14 cellular contexts compared by ENCODE assay signal in the genomic region with DNA sequence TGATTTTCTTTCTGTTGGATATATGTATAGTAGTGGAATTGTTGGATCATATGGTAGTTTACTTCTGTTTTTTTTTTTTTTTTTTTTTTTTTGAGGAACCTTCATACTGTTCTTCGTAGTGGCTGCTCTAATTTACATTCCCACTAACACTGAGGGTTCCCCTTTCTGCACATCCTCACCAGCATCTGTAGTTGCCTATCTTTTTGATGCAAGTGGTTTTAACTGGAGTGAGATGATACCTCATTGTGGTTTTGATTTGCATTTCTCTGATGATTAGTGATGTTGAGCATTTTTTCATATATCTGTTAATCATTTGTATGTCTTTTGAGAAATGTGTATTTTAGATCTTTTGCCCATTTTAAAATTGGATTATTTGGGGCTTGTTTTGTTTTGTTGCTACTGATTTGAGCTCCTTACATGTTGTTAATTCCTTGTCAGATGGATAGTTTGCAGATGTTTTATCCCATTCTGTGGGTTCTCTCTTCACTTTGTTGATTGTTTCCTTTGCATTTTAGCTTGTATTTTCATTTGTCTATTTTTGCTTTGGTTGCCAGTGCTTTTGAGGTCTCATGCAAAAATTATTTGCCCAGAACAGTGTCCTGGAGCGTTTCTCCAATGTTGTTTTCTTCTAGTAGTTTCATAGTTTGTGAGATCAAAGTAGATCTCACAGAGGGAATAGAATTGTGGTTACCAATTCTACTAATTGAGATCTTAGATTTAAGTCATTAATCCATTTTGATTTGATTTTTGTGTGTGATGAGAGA. TPM values are rescaled to one million over a fixed set of nuclear protein-coding genes. Genes with fewer than 3 reads are reported as not detected.
DNase-seq lines count a peak whose midpoint lies in the region; ATAC-seq and TF ChIP-seq lines count a peak whose summit lies in the region.
"Had no signal": no experiment of that assay in that cellular context is flagged by ENCODE, and none has a peak within 500 bp of the region (broad histone marks: within the 10 kb centered on the region; RNA-seq: fewer than 3 reads in every experiment).

No MANE protein-coding gene starts in this region.

- H3K9me3 Mint-ChIP-seq in neural progenitor cell, result no peaks in the 10 kb centered on the region
- H3K9me3 Mint-ChIP-seq: CD8-positive, alpha-beta memory T cell; neural crest cell had no signal

- ATAC-seq in GM19452 (IDR thresholded peaks at IDR 0.05; ENCODE audit: unreplicated experiment) (peak; percentile 89), HG03060 (IDR thresholded peaks at IDR 0.05; ENCODE audit: low read depth, unreplicated experiment) (peak; percentile 93)

- H3K27ac ChIP-seq in neural progenitor cell, result no peak overlapping the region
- H3K27ac ChIP-seq: breast epithelium, hepatocyte had no signal

- no peaks in the 10 kb centered on the region for H3K4me1 ChIP-seq in neural progenitor cell
- H3K4me1 ChIP-seq: breast epithelium had no signal

- H3K27ac Mint-ChIP-seq in neural progenitor cell, result no peak overlapping the region

- no peaks in the 10 kb centered on the region for H3K9me3 ChIP-seq in neural progenitor cell (ENCODE audit: low read depth)
- H3K9me3 ChIP-seq: breast epithelium had no signal

- peaks cover 11% of the 10 kb centered on the region for H3K36me3 ChIP-seq in neural progenitor cell
- H3K36me3 ChIP-seq: breast epithelium had no signal

- H3K79me2 ChIP-seq in neural progenitor cell (ENCODE audit: low read depth), result peaks cover 48% of the 10 kb centered on the region

- H3K27me3 Mint-ChIP-seq in neural progenitor cell (ENCODE audit: insufficient read depth, low read depth), result no peaks in the 10 kb centered on the region
- H3K27me3 Mint-ChIP-seq: CD8-positive, alpha-beta memory T cell had no signal

- TF ChIP-seq CTCF in GM10248 (IDR thresholded peaks at IDR 0.05; ENCODE audit: control extremely low read depth, extremely low read depth, low read depth, missing control alignments) (no peak), neural progenitor cell (IDR thresholded peaks at IDR 0.05) (no peak)

- no peak overlapping the region for H3K4me3 ChIP-seq in neural progenitor cell
- H3K4me3 ChIP-seq: breast epithelium, hepatocyte had no signal

- H3K27me3 ChIP-seq in neural progenitor cell, result no peaks in the 10 kb centered on the region
- H3K27me3 ChIP-seq: breast epithelium, hepatocyte had no signal

- no peak overlapping the region for H3K4me3 Mint-ChIP-seq in neural progenitor cell
- H3K4me3 Mint-ChIP-seq: CD8-positive, alpha-beta memory T cell; neural crest cell had no signal

- H2AFZ ChIP-seq in neural progenitor cell (replicated peaks), result no peak overlapping the region
- H2AFZ ChIP-seq: hepatocyte had no signal

- DNase-seq in GM10248 (ENCODE audit: extremely low spot score) (peak; percentile 29), OCI-M1 (lab: John Stamatoyannopoulos, UW) (peak; percentile 68), COLO829 (ENCODE audit: low spot score) (no peak), neural progenitor cell (ENCODE audit: low spot score) (no peak), NCI-H2227 treated with DMSO at 0.1 percent for 48 hours (lab: John Stamatoyannopoulos, UW) (no peak), HEK293T (ENCODE audit: extremely low spot score) (no peak)
- DNase-seq: activated CD4-positive, alpha-beta T cell treated with anti-CD3 and anti-CD28 coated beads for 1 hour; CD8-positive, alpha-beta memory T cell; NCI-H510A had no signal

- H4K20me1 ChIP-seq in neural progenitor cell (ENCODE audit: low read depth), result no peaks in the 10 kb centered on the region

- no peaks in the 10 kb centered on the region for H3K4me1 Mint-ChIP-seq in neural progenitor cell
- H3K4me1 Mint-ChIP-seq: neural crest cell had no signal

- no peak overlapping the region for H3K4me2 ChIP-seq in neural progenitor cell
- H3K4me2 ChIP-seq: hepatocyte had no signal

- POLR2A ChIA-PET in GM10248 (lab: Yijun Ruan, JAX), result interaction anchor here (0.5 kb wide), 1 partner anchor 50 kb away, joined by 3 read pairs; no protein-coding TSS in a partner anchor
- POLR2A ChIA-PET in HEK293T (lab: Yijun Ruan, JAX), result interaction anchor here (2.0 kb wide), 1 partner anchor 25 kb away, joined by 4 read pairs; the partner anchor contains the start of gene BCAS3

- no peaks in the 10 kb centered on the region for H3F3A ChIP-seq in neural progenitor cell (ENCODE audit: low read depth)

- CTCF ChIA-PET in GM10248 (lab: Yijun Ruan, JAX), result interaction anchor here (1.2 to 1.6 kb wide), 3 partner anchors 14 to 33 kb away, joined by 3 to 5 read pairs (median 3); no protein-coding TSS in a partner anchor
- CTCF ChIA-PET in HEK293T (lab: Yijun Ruan, JAX), result interaction anchor here (0.6 to 1.2 kb wide), 2 partner anchors 10 to 20 kb away, joined by 3 to 4 read pairs; no protein-coding TSS in a partner anchor

- H3K36me3 Mint-ChIP-seq in neural progenitor cell, result peaks cover 30% of the 10 kb centered on the region

- no peak overlapping the region for H3K9ac ChIP-seq in neural progenitor cell

TF ChIP-seq in HEK293T, 16 proteins besides CTCF, POLR2A, EP300 and RAD21:
- TF ChIP-seq ZNF384 (IDR thresholded peaks at IDR 0.05) (no peak), FOXK2 (IDR thresholded peaks at IDR 0.05) (no peak), BHLHE40 (IDR thresholded peaks at IDR 0.05; ENCODE audit: borderline replicate concordance) (no peak), LEF1 (IDR thresholded peaks at IDR 0.05; ENCODE audit: borderline replicate concordance) (no peak), SUZ12 (IDR thresholded peaks at IDR 0.05) (no peak), ELF4 (IDR thresholded peaks at IDR 0.05) (no peak), SP1 (IDR thresholded peaks at IDR 0.05) (no peak), ARNT (IDR thresholded peaks at IDR 0.05) (no peak), FOXA1 (IDR thresholded peaks at IDR 0.05) (no peak), HDGF (IDR thresholded peaks at IDR 0.05; ENCODE audit: borderline replicate concordance) (no peak), FOXM1 (IDR thresholded peaks at IDR 0.05; ENCODE audit: borderline replicate concordance) (no peak), NFRKB (IDR thresholded peaks at IDR 0.05) (no peak), TARDBP (IDR thresholded peaks at IDR 0.05) (no peak), CTBP1 (IDR thresholded peaks at IDR 0.05; ENCODE audit: borderline replicate concordance) (no peak), L3MBTL2 (conservative IDR thresholded peaks at IDR 0.05) (no peak)
- TF ChIP-seq, protein P1, sequence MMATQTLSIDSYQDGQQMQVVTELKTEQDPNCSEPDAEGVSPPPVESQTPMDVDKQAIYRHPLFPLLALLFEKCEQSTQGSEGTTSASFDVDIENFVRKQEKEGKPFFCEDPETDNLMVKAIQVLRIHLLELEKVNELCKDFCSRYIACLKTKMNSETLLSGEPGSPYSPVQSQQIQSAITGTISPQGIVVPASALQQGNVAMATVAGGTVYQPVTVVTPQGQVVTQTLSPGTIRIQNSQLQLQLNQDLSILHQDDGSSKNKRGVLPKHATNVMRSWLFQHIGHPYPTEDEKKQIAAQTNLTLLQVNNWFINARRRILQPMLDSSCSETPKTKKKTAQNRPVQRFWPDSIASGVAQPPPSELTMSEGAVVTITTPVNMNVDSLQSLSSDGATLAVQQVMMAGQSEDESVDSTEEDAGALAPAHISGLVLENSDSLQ (IDR thresholded peaks at IDR 0.05), result no peak

RNA-seq across cellular contexts. Expression of gene BCAS3, which starts 25.0 kb away (rescaled TPM):
- 31.0 and 60.9 TPM in 2 replicates for total RNA-seq in neural progenitor cell (ENCODE audit: low replicate concordance)

RNA-seq across cellular contexts. Expression of gene PPM1D, which starts 52.7 kb away (rescaled TPM):
- total RNA-seq in neural progenitor cell (ENCODE audit: low replicate concordance), result 16.6 and 22.9 TPM in 2 replicates

Comparison
In these comparisons a context has a peak if more than half of its experiments do, and no peak if none do; other contexts are left out.
1. DNase-seq: peak in GM10248 (single experiment) and OCI-M1 (single experiment); none in COLO829 (single experiment), neural progenitor cell (single experiment), NCI-H2227 treated with DMSO at 0.1 percent for 48 hours (single experiment) and HEK293T (single experiment).